Comparison of ENCODE assay signal across 8 cellular contexts in genomic region chr2:181456660-181457120, GRCh38. TPM values are rescaled to one million over a fixed set of nuclear protein-coding genes. Genes with fewer than 3 reads are reported as not detected.
A peak's percentile ranks its signal among the peaks of the same experiment; 100 is the strongest.
DNase-seq lines count a peak whose midpoint lies in the region; ATAC-seq and TF ChIP-seq lines count a peak whose summit lies in the region.

No MANE protein-coding gene starts in this region.

- DNase-seq in OCI-M1 (lab: John Stamatoyannopoulos, UW) (peak; percentile 89), cardiac septum (ENCODE audit: low spot score) (peak; percentile 84), retinal pigment epithelial cell (ENCODE audit: low read depth) (no peak), DMS114 treated with DMSO at 0.1 percent for 48 hours (lab: John Stamatoyannopoulos, UW; ENCODE audit: unreplicated experiment) (no peak), NCI-H1417 (lab: John Stamatoyannopoulos, UW) (no peak)
- DNase-seq in activated T-helper 2 cell treated with anti-CD3 and anti-CD28 coated beads, Interferon-gamma antibody, Interleukin-2, Interleukin-4, amounts not matched to agents 10 μg/mL and 5 μg/mL and 100 μg/mL, durations not matched to agents 14 hours and 24 hours and 36 hours (ENCODE audit: low spot score), result peak; percentile 83

- ATAC-seq in GM18867 (IDR thresholded peaks at IDR 0.05; ENCODE audit: unreplicated experiment) (peak; percentile 76), HG02970 (IDR thresholded peaks at IDR 0.05; ENCODE audit: low FRiP score, unreplicated experiment) (peak; percentile 62)

- H3K9me3 Mint-ChIP-seq in activated T-helper 2 cell treated with anti-CD3 and anti-CD28 coated beads, Interferon-gamma antibody, Interleukin-2, Interleukin-4, amounts not matched to agents 10 μg/mL and 5 μg/mL and 100 μg/mL, durations not matched to agents 14 hours and 24 hours and 36 hours, result peaks cover 3% of the 10 kb centered on the region

- peak overlapping the region; percentile 75 for H3K4me3 ChIP-seq in retinal pigment epithelial cell (ENCODE audit: low read length)

- H3K27ac Mint-ChIP-seq in activated T-helper 2 cell treated with anti-CD3 and anti-CD28 coated beads, Interferon-gamma antibody, Interleukin-2, Interleukin-4, amounts not matched to agents 10 μg/mL and 5 μg/mL and 100 μg/mL, durations not matched to agents 14 hours and 24 hours and 36 hours, result peak overlapping the region; percentile 96

- H3K36me3 Mint-ChIP-seq in activated T-helper 2 cell treated with anti-CD3 and anti-CD28 coated beads, Interferon-gamma antibody, Interleukin-2, Interleukin-4, amounts not matched to agents 10 μg/mL and 5 μg/mL and 100 μg/mL, durations not matched to agents 14 hours and 24 hours and 36 hours (ENCODE audit: low read depth), result peaks cover 43% of the 10 kb centered on the region

- TF ChIP-seq CTCF in retinal pigment epithelial cell (conservative IDR thresholded peaks at IDR 0.05; ENCODE audit: low read depth, low read length), result no peak

- peak overlapping the region; percentile 98 for H3K4me3 Mint-ChIP-seq in activated T-helper 2 cell treated with anti-CD3 and anti-CD28 coated beads, Interferon-gamma antibody, Interleukin-2, Interleukin-4, amounts not matched to agents 10 μg/mL and 5 μg/mL and 100 μg/mL, durations not matched to agents 14 hours and 24 hours and 36 hours (ENCODE audit: low read depth)

- H3K4me1 Mint-ChIP-seq in activated T-helper 2 cell treated with anti-CD3 and anti-CD28 coated beads, Interferon-gamma antibody, Interleukin-2, Interleukin-4, amounts not matched to agents 10 μg/mL and 5 μg/mL and 100 μg/mL, durations not matched to agents 14 hours and 24 hours and 36 hours (ENCODE audit: low read depth), result peaks cover 58% of the 10 kb centered on the region

- no peaks in the 10 kb centered on the region for H3K27me3 Mint-ChIP-seq in activated T-helper 2 cell treated with anti-CD3 and anti-CD28 coated beads, Interferon-gamma antibody, Interleukin-2, Interleukin-4, amounts not matched to agents 10 μg/mL and 5 μg/mL and 100 μg/mL, durations not matched to agents 14 hours and 24 hours and 36 hours (ENCODE audit: low read depth)

- intact Hi-C loops in activated T-helper 2 cell treated with anti-CD3 and anti-CD28 coated beads, Interferon-gamma antibody, Interleukin-2, Interleukin-4, amounts not matched to agents 10 μg/mL and 5 μg/mL and 100 μg/mL, durations not matched to agents 14 hours and 24 hours and 36 hours (cut with micrococcal nuclease), result loop anchor here (1.0 to 5.0 kb wide), 4 partner anchors 26 to 214 kb away; no protein-coding TSS in a partner anchor
- intact Hi-C loops in cardiac septum (cut with DNase I), result loop anchor here (5.0 kb wide), 1 partner anchor 354 kb away; no protein-coding TSS in a partner anchor

RNA-seq across cellular contexts. Expression of gene ITGA4, which starts 0.5 kb away (rescaled TPM):
- 96.5 and 106 TPM in 2 replicates for total RNA-seq in activated T-helper 2 cell treated with anti-CD3 and anti-CD28 coated beads, Interferon-gamma antibody, Interleukin-2, Interleukin-4, amounts not matched to agents 10 μg/mL and 5 μg/mL and 100 μg/mL, durations not matched to agents 14 hours and 24 hours and 36 hours
- 3.4 TPM for total RNA-seq in cardiac septum

Comparison
In these comparisons a context has a peak if more than half of its experiments do, and no peak if none do; other contexts are left out.
1. DNase-seq: peak in OCI-M1 (single experiment), activated T-helper 2 cell treated with anti-CD3 and anti-CD28 coated beads, Interferon-gamma antibody, Interleukin-2, Interleukin-4, amounts not matched to agents 10 μg/mL and 5 μg/mL and 100 μg/mL, durations not matched to agents 14 hours and 24 hours and 36 hours (single experiment) and cardiac septum (single experiment); none in retinal pigment epithelial cell (single experiment), DMS114 treated with DMSO at 0.1 percent for 48 hours (single experiment) and NCI-H1417 (0 of 3).
2. RNA of gene ITGA4, which starts 0.5 kb away (total RNA-seq): 96.5 to 106 TPM in activated T-helper 2 cell treated with anti-CD3 and anti-CD28 coated beads, Interferon-gamma antibody, Interleukin-2, Interleukin-4, amounts not matched to agents 10 μg/mL and 5 μg/mL and 100 μg/mL, durations not matched to agents 14 hours and 24 hours and 36 hours; 3.4 TPM in cardiac septum (single experiment); every median in the first group is over 10 times any median in the second.